In the genomic region with DNA sequence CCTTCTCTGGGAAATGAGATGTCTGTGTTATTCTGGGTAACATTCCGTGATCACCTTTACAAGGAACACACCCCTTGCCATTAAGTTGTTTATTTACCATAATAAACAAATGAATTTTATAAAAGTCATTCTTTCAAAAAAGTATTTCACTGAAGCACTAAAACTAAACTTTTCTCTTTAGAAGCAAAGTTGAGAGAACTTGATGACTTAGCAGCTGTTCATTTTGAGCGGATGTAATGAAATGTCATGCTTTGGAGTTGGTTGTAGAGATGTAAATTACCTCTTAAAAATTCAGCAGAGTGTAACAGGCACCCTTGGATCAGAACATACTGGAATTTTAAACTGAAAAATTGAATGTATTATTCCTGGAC, we compare ENCODE assay signal across 13 cellular contexts.
DNase-seq lines count a peak whose midpoint lies in the region; ATAC-seq, FAIRE-seq and TF ChIP-seq lines count a peak whose summit lies in the region.
"Had no signal": no experiment of that assay in that cellular context is flagged by ENCODE, and none has a peak within 500 bp of the region (broad histone marks: within the 10 kb centered on the region; RNA-seq: fewer than 3 reads in every experiment).

No MANE protein-coding gene starts in this region.

- H3K4me1 ChIP-seq in DOHH2 (ENCODE audit: control insufficient read depth, low read length) (peaks cover 11% of the 10 kb centered on the region), astrocyte (ENCODE audit: insufficient read depth, low read length) (peaks cover 6% of the 10 kb centered on the region), right cardiac atrium (ENCODE audit: control insufficient read depth, insufficient read depth, low read length) (peaks cover 2% of the 10 kb centered on the region), trophoblast cell (ENCODE audit: control insufficient read depth in 1 of 2, insufficient read depth in 2 of 2, low read length in 2 of 2) (peaks cover 0 to 3% of the 10 kb centered on the region in 2 experiments)

- peak overlapping the region; percentile 24; the same call in 1 of the 2 replicates for H3K4me3 ChIP-seq in DOHH2 (ENCODE audit: low read length)
- peak overlapping the region; percentile 64 for H3K4me3 ChIP-seq in astrocyte (ENCODE audit: insufficient read depth, low read depth, low read length)
- peak overlapping the region; percentile 92 for H3K4me3 ChIP-seq in right cardiac atrium (ENCODE audit: low read length)
- no peak overlapping the region for H3K4me3 ChIP-seq in trophoblast cell (ENCODE audit: low read depth, low read length)

- peaks cover 7% of the 10 kb centered on the region for H3K79me1 ChIP-seq in trophoblast cell (ENCODE audit: low read length)

- DNase-seq in astrocyte (ENCODE audit: low read depth) (no peak), right cardiac atrium (no peak), trophoblast cell (no peak), NCI-H2081 (lab: John Stamatoyannopoulos, UW) (no peak), head of caudate nucleus (no peak), H54 (ENCODE audit: insufficient read length, low spot score) (no peak), NCI-H2171 (lab: John Stamatoyannopoulos, UW) (no peak)
- DNase-seq: activated CD4-positive, alpha-beta T cell treated with anti-CD3 and anti-CD28 coated beads for 1 hour; NCI-H1436 had no signal

- H2AK5ac ChIP-seq in trophoblast cell (ENCODE audit: low read length): no peak overlapping the region

- H2BK12ac ChIP-seq in trophoblast cell (ENCODE audit: low read length): no peak overlapping the region

- H3K9me3 ChIP-seq in DOHH2 (ENCODE audit: control insufficient read depth, insufficient read depth, low read length) (no peaks in the 10 kb centered on the region), astrocyte (ENCODE audit: insufficient read depth, low read depth, low read length) (no peaks in the 10 kb centered on the region), right cardiac atrium (ENCODE audit: control insufficient read depth, low read length) (no peaks in the 10 kb centered on the region), trophoblast cell (ENCODE audit: insufficient read depth, low read depth, low read length) (no peaks in the 10 kb centered on the region)
- H3K9me3 ChIP-seq: adrenal gland had no signal

- no peaks in the 10 kb centered on the region for H3K36me3 Mint-ChIP-seq in astrocyte (ENCODE audit: low read depth, unreplicated experiment)

- H3K18ac ChIP-seq in trophoblast cell (ENCODE audit: low read length): no peak overlapping the region

- H3K36me3 ChIP-seq in DOHH2 (ENCODE audit: control insufficient read depth, low read length) (no peaks in the 10 kb centered on the region), astrocyte (ENCODE audit: insufficient read depth, low read length) (no peaks in the 10 kb centered on the region), trophoblast cell (ENCODE audit: control insufficient read depth in 1 of 2, insufficient read depth in 2 of 2, low read length in 2 of 2) (no peaks in the 10 kb centered on the region)
- H3K36me3 ChIP-seq: adrenal gland had no signal

- FAIRE-seq in astrocyte (lab: Jason Lieb, UNC) (no peak), H54 (lab: Jason Lieb, UNC) (no peak)

- no peak overlapping the region for H3K23ac ChIP-seq in trophoblast cell (ENCODE audit: low read length)

- intact Hi-C loops in right cardiac atrium (cut with DNase I) (no loop called here), head of caudate nucleus (cut with DNase I) (no loop called here)

- no peak overlapping the region for H2BK5ac ChIP-seq in trophoblast cell (ENCODE audit: low read depth, low read length, poor library complexity)

- H2BK120ac ChIP-seq in trophoblast cell (ENCODE audit: insufficient read depth, low read length, poor library complexity): no peak overlapping the region

- TF ChIP-seq CTCF in DOHH2 (IDR thresholded peaks at IDR 0.05; ENCODE audit: low read depth, low read length, poor library complexity, severe bottlenecking) (no peak), astrocyte (IDR thresholded peaks at IDR 0.05; ENCODE audit: insufficient read depth, low read depth, low read length) (no peak)

- H3K9me3 Mint-ChIP-seq in astrocyte (ENCODE audit: unreplicated experiment): no peaks in the 10 kb centered on the region
- H3K9me3 Mint-ChIP-seq: stimulated activated naive CD8-positive, alpha-beta T cell treated with anti-CD3 and anti-CD28 coated beads, Interleukin-15, Interleukin-2, amounts not matched to agents 100 ng/mL and 50 ng/mL, for 24 hours had no signal

- H3K79me2 ChIP-seq in DOHH2 (ENCODE audit: control insufficient read depth, low read length) (no peaks in the 10 kb centered on the region), astrocyte (ENCODE audit: insufficient read depth, low read length) (no peaks in the 10 kb centered on the region), trophoblast cell (ENCODE audit: control insufficient read depth, insufficient read depth, low read length, poor library complexity) (no peaks in the 10 kb centered on the region)

- no peak overlapping the region for H3K4ac ChIP-seq in trophoblast cell (ENCODE audit: low read depth, low read length)

- no peak overlapping the region for H3K14ac ChIP-seq in trophoblast cell (ENCODE audit: low read length)

- peak overlapping the region; percentile 82 for H3K4me3 Mint-ChIP-seq in astrocyte (ENCODE audit: unreplicated experiment)

- 32% methylated on average over 2 of the region's 2 CpGs for WGBS in right cardiac atrium
- no CpG with 5 or more reads among the region's 2 CpGs for WGBS in trophoblast cell (ENCODE audit: extremely low coverage, insufficient coverage, insufficient read length)

- peak overlapping the region; percentile 73 for H3K9ac ChIP-seq in astrocyte (ENCODE audit: low read length)
- H3K9ac ChIP-seq in trophoblast cell (ENCODE audit: low read length): no peak overlapping the region

- TF ChIP-seq POLR2A in H54 (IDR thresholded peaks at IDR 0.05; ENCODE audit: low read depth, low read length): no peak

- no peaks in the 10 kb centered on the region for H3K27me3 Mint-ChIP-seq in astrocyte (ENCODE audit: low read depth, unreplicated experiment)

- H4K20me1 ChIP-seq in DOHH2 (ENCODE audit: control insufficient read depth, insufficient read depth, low read depth, low read length) (no peaks in the 10 kb centered on the region), astrocyte (ENCODE audit: insufficient read depth, low read length) (no peaks in the 10 kb centered on the region)

- H3K4me2 ChIP-seq in DOHH2 (ENCODE audit: low read length): peak overlapping the region; percentile 26
- H3K4me2 ChIP-seq in astrocyte (ENCODE audit: low read length): peak overlapping the region; percentile 92
- peak overlapping the region; percentile 96 for H3K4me2 ChIP-seq in trophoblast cell (ENCODE audit: low read length)

- H3F3A ChIP-seq in DOHH2 (ENCODE audit: control insufficient read depth, insufficient read depth): no peaks in the 10 kb centered on the region

- H3K27ac ChIP-seq in DOHH2 (ENCODE audit: low read depth, low read length) (no peak overlapping the region), astrocyte (ENCODE audit: low read depth, low read length) (no peak overlapping the region), right cardiac atrium (ENCODE audit: low read length) (peak overlapping the region; percentile 92), trophoblast cell (ENCODE audit: low read depth, low read length) (peak overlapping the region; percentile 93)
- H3K27ac ChIP-seq: RWPE1 had no signal

- no peak overlapping the region for H4K12ac ChIP-seq in trophoblast cell (ENCODE audit: low read depth, low read length)

- H2AFZ ChIP-seq in astrocyte (ENCODE audit: low read depth, low read length): peak overlapping the region; percentile 72
- H2AFZ ChIP-seq in trophoblast cell (ENCODE audit: insufficient read depth, low read length, poor library complexity): no peak overlapping the region

- H3K27ac Mint-ChIP-seq in astrocyte (ENCODE audit: unreplicated experiment): peak overlapping the region; percentile 83
- H3K27ac Mint-ChIP-seq: stimulated activated naive CD8-positive, alpha-beta T cell treated with anti-CD3 and anti-CD28 coated beads, Interleukin-15, Interleukin-2, amounts not matched to agents 100 ng/mL and 50 ng/mL, for 24 hours had no signal

- peak in 1 of 2 donors; percentile 22 for ATAC-seq in right cardiac atrium

- H3K4me1 Mint-ChIP-seq in astrocyte (ENCODE audit: low read depth, unreplicated experiment): peaks cover 5% of the 10 kb centered on the region

- no peak overlapping the region for H4K8ac ChIP-seq in trophoblast cell (ENCODE audit: low read depth, low read length)

- H3K27me3 ChIP-seq in DOHH2 (ENCODE audit: control insufficient read depth, low read length) (peaks cover 29% of the 10 kb centered on the region), astrocyte (ENCODE audit: insufficient read depth, low read length) (no peaks in the 10 kb centered on the region), right cardiac atrium (ENCODE audit: control insufficient read depth, insufficient read depth) (no peaks in the 10 kb centered on the region), trophoblast cell (ENCODE audit: insufficient read depth, low read length) (no peaks in the 10 kb centered on the region)

- H4K91ac ChIP-seq in trophoblast cell (ENCODE audit: low read depth, low read length): no peak overlapping the region

- no peaks in the 10 kb centered on the region for H3K9me2 ChIP-seq in DOHH2 (replicated peaks; ENCODE audit: control insufficient read depth, low read length)

Comparison
In these comparisons a context has a peak if more than half of its experiments do, and no peak if none do; other contexts are left out.
1. H3K27ac ChIP-seq: peak in right cardiac atrium (single experiment) and trophoblast cell (single experiment); none in DOHH2 (single experiment) and astrocyte (single experiment).
2. H3K4me2 ChIP-seq: peak in every context shown above with its lines; median percentile 96 in trophoblast cell; 92 in astrocyte; 26 in DOHH2.